ENCODE assay signal across 8 cellular contexts in genomic region chr12:123270380-123271181, GRCh38. TPM values are rescaled to one million over a fixed set of nuclear protein-coding genes. Genes with fewer than 3 reads are reported as not detected.
DNase-seq lines count a peak whose midpoint lies in the region; ATAC-seq, FAIRE-seq and TF ChIP-seq lines count a peak whose summit lies in the region.

No MANE protein-coding gene starts in this region.

- H3K4me3 ChIP-seq in ACC112 (ENCODE audit: low read depth, low read length) = peak overlapping the region; percentile 92
- H3K4me3 ChIP-seq in HL-60 (replicated peaks; ENCODE audit: insufficient read depth, low read length) = peak overlapping the region; percentile 70
- H3K4me3 ChIP-seq in heart left ventricle = peak overlapping the region; percentile 61 to 93 (median 76)
- peak overlapping the region; percentile 78 to 81 for H3K4me3 ChIP-seq in prostate gland

- intact Hi-C loops in heart left ventricle (cut with DNase I) = loop anchor here in 2 of 10 donors (1.0 to 2.0 kb wide), 3 partner anchors 94 to 331 kb away; partner anchors contain the start of gene SBNO1 (in 2 of the 2)
- intact Hi-C loops in prostate gland (cut with DNase I) = no loop called here

- H3K36me3 ChIP-seq in ACC112 (ENCODE audit: insufficient read depth, low read length) = no peaks in the 10 kb centered on the region
- H3K36me3 ChIP-seq in heart left ventricle = peaks cover 0 to 17% (median 5%) of the 10 kb centered on the region in 9 donors
- H3K36me3 ChIP-seq in prostate gland = peaks cover 0 to 4% of the 10 kb centered on the region in 2 donors

- no peaks in the 10 kb centered on the region for H3K27me3 ChIP-seq in ACC112 (ENCODE audit: insufficient read depth, low read length)
- H3K27me3 ChIP-seq in HL-60 (ENCODE audit: insufficient read depth, poor library complexity, severe bottlenecking) = no peaks in the 10 kb centered on the region
- H3K27me3 ChIP-seq in heart left ventricle = no peaks in the 10 kb centered on the region
- H3K27me3 ChIP-seq in prostate gland (replicated peaks; ENCODE audit: insufficient read depth) = no peaks in the 10 kb centered on the region

- H3K9me3 Mint-ChIP-seq in activated T-helper 17 cell treated with anti-CD3 and anti-CD28 coated beads, Interleukin-2, amount 50 U/mL, for 72 hours = no peaks in the 10 kb centered on the region

- WGBS in heart left ventricle, 4 donors = 1% methylated on average over 19 to 75 of the region's 75 CpGs
- under 1% methylated on average over 55 of the region's 75 CpGs for WGBS in prostate gland

- peak overlapping the region; percentile 68 for H3K27ac Mint-ChIP-seq in activated T-helper 17 cell treated with anti-CD3 and anti-CD28 coated beads, Interleukin-2, amount 50 U/mL, for 72 hours

- FAIRE-seq in GM12892 (lab: Jason Lieb, UNC) = peak; percentile 30

- TF ChIP-seq CTCF in HL-60 (IDR thresholded peaks at IDR 0.05; ENCODE audit: insufficient read depth, low read length) (no peak), heart left ventricle (IDR thresholded peaks at IDR 0.05) (peak in 1 of 12 donors; percentile 0), prostate gland (IDR thresholded peaks at IDR 0.05) (no peak)

- no peak for DNase-seq in GM12892 (ENCODE audit: insufficient read length)
- peak in 1 of 2 experiments; percentile 37 for DNase-seq in HL-60 (ENCODE audit: low read depth in 1 of 2, low spot score in 1 of 2)
- DNase-seq in heart left ventricle = peak in 3 of 5 donors; percentile 41 to 72 (median 51)
- no peak for DNase-seq in prostate gland (ENCODE audit: low spot score)
- no peak for DNase-seq in putamen (ENCODE audit: low spot score)
- DNase-seq in NCI-H146 (lab: John Stamatoyannopoulos, UW) = no peak

- H3K27ac ChIP-seq in ACC112 (ENCODE audit: low read depth, low read length) = peak overlapping the region; percentile 31
- peak overlapping the region; percentile 59 for H3K27ac ChIP-seq in HL-60 (replicated peaks)
- H3K27ac ChIP-seq in heart left ventricle = peak overlapping the region; percentile 58 to 93 (median 84)
- H3K27ac ChIP-seq in prostate gland = peak overlapping the region; percentile 86 to 88

- H3K4me1 ChIP-seq in ACC112 (ENCODE audit: control insufficient read depth, insufficient read depth, low read length, unreplicated experiment) (peaks cover 16% of the 10 kb centered on the region), heart left ventricle (peaks cover 3 to 39% (median 29%) of the 10 kb centered on the region in 12 donors), prostate gland (replicated peaks) (peaks cover 11% of the 10 kb centered on the region)

- peaks cover 56% of the 10 kb centered on the region for H3K79me2 ChIP-seq in ACC112 (ENCODE audit: control insufficient read depth, insufficient read depth, low read length, unreplicated experiment)

- no peaks in the 10 kb centered on the region for H3K27me3 Mint-ChIP-seq in activated T-helper 17 cell treated with anti-CD3 and anti-CD28 coated beads, Interleukin-2, amount 50 U/mL, for 72 hours

- H2AFZ ChIP-seq in ACC112 (ENCODE audit: low read length, unreplicated experiment) = peak overlapping the region; percentile 86

- peak; percentile 10 for ATAC-seq in activated T-helper 17 cell treated with anti-CD3 and anti-CD28 coated beads, Interleukin-2, amount 50 U/mL, for 72 hours (replicated peaks)
- peak in 3 of 4 donors; percentile 2 to 11 (median 11) for ATAC-seq in heart left ventricle

- no peaks in the 10 kb centered on the region for H3K9me3 ChIP-seq in heart left ventricle
- H3K9me3 ChIP-seq in prostate gland = no peaks in the 10 kb centered on the region

- no peaks in the 10 kb centered on the region for H3K4me1 Mint-ChIP-seq in activated T-helper 17 cell treated with anti-CD3 and anti-CD28 coated beads, Interleukin-2, amount 50 U/mL, for 72 hours

- no peak for TF ChIP-seq POLR2A in GM12892 (IDR thresholded peaks at IDR 0.05; ENCODE audit: low read depth, low read length)
- TF ChIP-seq POLR2A in heart left ventricle (IDR thresholded peaks at IDR 0.05) = no peak
- no peak for TF ChIP-seq POLR2A in prostate gland (IDR thresholded peaks at IDR 0.05)

- peak overlapping the region; percentile 84 for H3K4me3 Mint-ChIP-seq in activated T-helper 17 cell treated with anti-CD3 and anti-CD28 coated beads, Interleukin-2, amount 50 U/mL, for 72 hours

- H3K36me3 Mint-ChIP-seq in activated T-helper 17 cell treated with anti-CD3 and anti-CD28 coated beads, Interleukin-2, amount 50 U/mL, for 72 hours (ENCODE audit: low read depth) = no peaks in the 10 kb centered on the region

RNA-seq across cellular contexts. Expression of gene CDK2AP1, which starts 1.1 kb away (rescaled TPM):
- polyA plus RNA-seq in GM12892 (2012; ENCODE audit: missing spikeins) = 34.1 TPM
- total RNA-seq in activated T-helper 17 cell treated with anti-CD3 and anti-CD28 coated beads, Interleukin-2, amount 50 U/mL, for 72 hours = 10 to 100 TPM; 25.1 to 41.9 TPM
- 10 to 100 TPM; 56.8 to 96.6 (median 81.9) TPM for total RNA-seq in heart left ventricle
- 100 to 1,000 TPM in 1 of 2 donors, 10 to 100 TPM in 1; 81.7 to 186 TPM for polyA plus RNA-seq in heart left ventricle
- total RNA-seq in prostate gland = 100 to 1,000 TPM; 127 to 129 TPM

RNA-seq across cellular contexts. Expression of gene MTRFR, which starts 37.3 kb away (rescaled TPM):
- polyA plus RNA-seq in GM12892 (2012; ENCODE audit: missing spikeins) = 18.1 TPM
- 10 to 100 TPM; 26.8 to 32.3 TPM for total RNA-seq in activated T-helper 17 cell treated with anti-CD3 and anti-CD28 coated beads, Interleukin-2, amount 50 U/mL, for 72 hours
- 10 to 100 TPM in 6 of 9 donors, 1 to 10 TPM in 3; 7.9 to 13.3 (median 11.3) TPM for total RNA-seq in heart left ventricle
- polyA plus RNA-seq in heart left ventricle = 10 to 100 TPM; 12.4 to 16.0 TPM
- 10 to 100 TPM; 18.3 to 26.7 TPM for total RNA-seq in prostate gland

RNA-seq across cellular contexts. Expression of gene MPHOSPH9, which starts 37.6 kb away (rescaled TPM):
- polyA plus RNA-seq in GM12892 (2012; ENCODE audit: missing spikeins) = 30.1 TPM
- 10 to 100 TPM; 72.3 to 77.1 TPM for total RNA-seq in activated T-helper 17 cell treated with anti-CD3 and anti-CD28 coated beads, Interleukin-2, amount 50 U/mL, for 72 hours
- total RNA-seq in heart left ventricle (10 to 100 TPM; 17.7 to 32.3 (median 23.4) TPM), prostate gland (10 to 100 TPM; 24.3 to 25.0 TPM)
- 1 to 10 TPM; 6.0 to 7.1 TPM for polyA plus RNA-seq in heart left ventricle

Comparison
In these comparisons a context has a peak if more than half of its experiments do, and no peak if none do; other contexts are left out.
1. H3K27ac ChIP-seq: peak in every context shown above with its lines; median percentile 87 in prostate gland; 84 in heart left ventricle; 59 in HL-60; 31 in ACC112.
2. DNase-seq: peak in heart left ventricle (3 of 5); none in GM12892 (single experiment), prostate gland (single experiment), putamen (single experiment) and NCI-H146 (single experiment).
3. Peak in every context shown above with its lines, with median percentiles within 50 percentile points of each other: H3K4me3 ChIP-seq.